ENCODE assay signal across 2 cellular contexts in genomic region chr3:159762981-159763465, GRCh38.
A peak's percentile ranks its signal among the peaks of the same experiment; 100 is the strongest.
TF ChIP-seq lines count a peak whose summit lies in the region.

No MANE protein-coding gene starts in this region.

TF ChIP-seq in IMR-90, 13 proteins besides CTCF, POLR2A, EP300 and RAD21 (continued from another document):
- TF ChIP-seq, protein P1, sequence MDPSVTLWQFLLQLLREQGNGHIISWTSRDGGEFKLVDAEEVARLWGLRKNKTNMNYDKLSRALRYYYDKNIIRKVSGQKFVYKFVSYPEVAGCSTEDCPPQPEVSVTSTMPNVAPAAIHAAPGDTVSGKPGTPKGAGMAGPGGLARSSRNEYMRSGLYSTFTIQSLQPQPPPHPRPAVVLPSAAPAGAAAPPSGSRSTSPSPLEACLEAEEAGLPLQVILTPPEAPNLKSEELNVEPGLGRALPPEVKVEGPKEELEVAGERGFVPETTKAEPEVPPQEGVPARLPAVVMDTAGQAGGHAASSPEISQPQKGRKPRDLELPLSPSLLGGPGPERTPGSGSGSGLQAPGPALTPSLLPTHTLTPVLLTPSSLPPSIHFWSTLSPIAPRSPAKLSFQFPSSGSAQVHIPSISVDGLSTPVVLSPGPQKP (IDR thresholded peaks at IDR 0.05; ENCODE audit: borderline replicate concordance, low read depth, low read length), result no peak
- TF ChIP-seq RFX5 (IDR thresholded peaks at IDR 0.05; ENCODE audit: low read depth, low read length) (no peak), RCOR1 (IDR thresholded peaks at IDR 0.05; ENCODE audit: insufficient replicate concordance, low read length) (peak; percentile 62), MAZ (IDR thresholded peaks at IDR 0.05; ENCODE audit: borderline replicate concordance, low read depth, low read length) (peak; percentile 70; the same call in 1 of the 2 replicates), BHLHE40 (IDR thresholded peaks at IDR 0.05; ENCODE audit: low read depth, low read length) (peak; percentile 97), MXI1 (IDR thresholded peaks at IDR 0.05; ENCODE audit: borderline replicate concordance, low read depth, low read length) (peak; percentile 77), USF2 (IDR thresholded peaks at IDR 0.05; ENCODE audit: low read depth, low read length) (peak; percentile 58; the same call in 1 of the 2 replicates), CHD1 (IDR thresholded peaks at IDR 0.05; ENCODE audit: low read depth, low read length) (no peak; the same call in 1 of the 2 replicates), FOS (IDR thresholded peaks at IDR 0.05; ENCODE audit: low read depth, low read length) (no peak; the same call in none of the 2 replicates), SMC3 (IDR thresholded peaks at IDR 0.05; ENCODE audit: low read depth, low read length) (no peak), CEBPB (IDR thresholded peaks at IDR 0.05; ENCODE audit: low read depth, low read length) (peak; percentile 32; the same call in 1 of the 2 replicates)

TF ChIP-seq in endothelial cell of umbilical vein, 7 proteins besides CTCF, POLR2A, EP300 and RAD21 (continued from another document):
- peak; percentile 67 for TF ChIP-seq FOS (IDR thresholded peaks at IDR 0.05; ENCODE audit: borderline replicate concordance, insufficient read depth, low read length)
- TF ChIP-seq MAX (IDR thresholded peaks at IDR 0.05; ENCODE audit: insufficient read depth, insufficient read length), result peak; percentile 81
- no peak for TF ChIP-seq GATA2 (IDR thresholded peaks at IDR 0.05; ENCODE audit: insufficient read depth, insufficient read length, low read depth, low read length)
- TF ChIP-seq MYC (IDR thresholded peaks at IDR 0.05; ENCODE audit: low read depth, low read length), result peak; percentile 92
- no peak for TF ChIP-seq EZH2 (IDR thresholded peaks at IDR 0.05; ENCODE audit: borderline replicate concordance, low read depth, low read length, severe bottlenecking)
- TF ChIP-seq POLR2AphosphoS5 (IDR thresholded peaks at IDR 0.05; ENCODE audit: insufficient read depth, low read depth, low read length), result peak; percentile 88
